Comparison of ENCODE assay signal across 8 cellular contexts in the genomic region with DNA sequence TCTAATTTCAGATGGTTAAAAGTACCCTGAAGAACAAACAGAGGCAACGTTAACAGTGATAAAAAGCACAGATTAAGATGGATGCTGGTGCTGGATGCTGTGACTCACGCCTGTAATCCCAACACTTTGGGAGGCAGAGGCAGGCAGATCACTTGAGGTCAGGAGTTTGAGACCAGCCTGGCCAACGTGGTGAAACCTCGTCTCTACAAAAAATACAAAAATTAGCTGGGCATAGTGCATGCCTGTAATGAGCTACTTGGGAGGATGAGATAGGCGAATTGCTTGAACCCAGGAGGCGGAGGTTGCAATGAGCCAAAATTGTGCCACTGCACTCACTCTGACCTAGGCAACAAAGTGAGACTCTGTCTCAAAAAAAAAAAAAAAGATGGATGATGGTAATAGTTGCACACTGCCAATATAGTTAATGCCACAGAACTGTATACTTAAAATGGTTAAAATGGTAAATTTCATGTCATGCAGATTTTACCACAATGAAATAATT. TPM values are rescaled to one million over a fixed set of nuclear protein-coding genes. Genes with fewer than 3 reads are reported as not detected.
DNase-seq lines count a peak whose midpoint lies in the region; ATAC-seq and TF ChIP-seq lines count a peak whose summit lies in the region.
"Not testable (repeated sequence)": the region's sequence is repeated elsewhere in the genome, so short reads cannot be mapped to it uniquely, and the experiment has no call there.

No MANE protein-coding gene starts in this region.

- in situ Hi-C loops in Panc1 (cut with HindIII; ENCODE audit: low pct_unique_long_range_greater_than_20kb, low sequenced_read_pairs) = not testable (repeated sequence)

- peak; percentile 42 for ATAC-seq in Panc1
- ATAC-seq in activated T-cell treated with anti-CD3 and anti-CD28 coated beads, Interleukin-2, amount 50 U/mL, for 4 hours; central memory CD8-positive, alpha-beta T cell (replicated peaks; ENCODE audit: extremely low read depth, poor library complexity, severe bottlenecking); naive B cell (ENCODE audit: low read depth in 2 of 2); stimulated activated memory B cell treated with anti-CD40 and anti-IgM and Interleukin-4, amounts not matched to agents 10 μg/mL and 1 μg/mL and 100 μg/mL, for 72 hours: not testable (repeated sequence)
- ATAC-seq in heart left ventricle = peak in 1 of 4 donors; percentile 14

- DNase-seq in AG10803 (ENCODE audit: low read depth) (peak; percentile 40), HCEC 1CT (peak; percentile 31)
- not testable (repeated sequence) for DNase-seq in Panc1 (ENCODE audit: low read depth, low spot score); activated T-cell treated with anti-CD3 and anti-CD28 coated beads, Interleukin-2, amount 50 U/mL, for 4 hours; central memory CD8-positive, alpha-beta T cell (ENCODE audit: low spot score in 2 of 2); heart left ventricle; naive B cell

- not testable (repeated sequence) for TF ChIP-seq CTCF in AG10803 (conservative IDR thresholded peaks at IDR 0.05; ENCODE audit: low read length); Panc1 (IDR thresholded peaks at IDR 0.05); heart left ventricle (IDR thresholded peaks at IDR 0.05)

- H3K4me1 Mint-ChIP-seq in activated T-cell treated with anti-CD3 and anti-CD28 coated beads, Interleukin-2, amount 50 U/mL, for 4 hours (ENCODE audit: low read depth) = peaks cover 58% of the 10 kb centered on the region
- peaks cover 29% of the 10 kb centered on the region for H3K4me1 Mint-ChIP-seq in central memory CD8-positive, alpha-beta T cell
- peaks cover 24 to 58% (median 36%) of the 10 kb centered on the region in 3 donors for H3K4me1 Mint-ChIP-seq in naive B cell
- peaks cover 59% of the 10 kb centered on the region for H3K4me1 Mint-ChIP-seq in stimulated activated memory B cell treated with anti-CD40 and anti-IgM and Interleukin-4, amounts not matched to agents 10 μg/mL and 1 μg/mL and 100 μg/mL, for 72 hours

- intact Hi-C loops in Panc1 (cut with micrococcal nuclease; ENCODE audit: unreplicated experiment) = not testable (repeated sequence)
- intact Hi-C loops in heart left ventricle (cut with DNase I) = loop anchor here in 7 of 10 donors (5.0 kb wide), 2 partner anchors 39 to 99 kb away; a partner anchor contains a TSS

- H3K27ac ChIP-seq in Panc1 (ENCODE audit: low read length) (peak overlapping the region; percentile 93), heart left ventricle (peak overlapping the region; percentile 89 to 98 (median 92))

- not testable (repeated sequence) for H3K36me3 ChIP-seq in Panc1 (ENCODE audit: control insufficient read depth, insufficient read depth, low read length)
- H3K36me3 ChIP-seq in heart left ventricle = peaks cover 0 to 15% (median 6%) of the 10 kb centered on the region in 9 donors

- CTCF ChIA-PET in Panc1 (lab: Charles Lee) = not testable (repeated sequence)

- H3K4me3 ChIP-seq in AG10803 (ENCODE audit: low read length) (peak overlapping the region; percentile 66), Panc1 (ENCODE audit: low read depth in 2 of 2, low read length in 2 of 2) (peak overlapping the region in 1 of 2 experiments; percentile 61; a peak in 2 of 4 replicates), heart left ventricle (peak overlapping the region in 8 of 12 donors; percentile 43 to 63 (median 50))

- H3K36me3 Mint-ChIP-seq in activated T-cell treated with anti-CD3 and anti-CD28 coated beads, Interleukin-2, amount 50 U/mL, for 4 hours (ENCODE audit: insufficient read depth); naive B cell; stimulated activated memory B cell treated with anti-CD40 and anti-IgM and Interleukin-4, amounts not matched to agents 10 μg/mL and 1 μg/mL and 100 μg/mL, for 72 hours: not testable (repeated sequence)
- H3K36me3 Mint-ChIP-seq in central memory CD8-positive, alpha-beta T cell (ENCODE audit: insufficient read depth) = peaks cover 18% of the 10 kb centered on the region

- not testable (repeated sequence) for H3K27me3 Mint-ChIP-seq in activated T-cell treated with anti-CD3 and anti-CD28 coated beads, Interleukin-2, amount 50 U/mL, for 4 hours (ENCODE audit: low read depth); central memory CD8-positive, alpha-beta T cell; naive B cell; stimulated activated memory B cell treated with anti-CD40 and anti-IgM and Interleukin-4, amounts not matched to agents 10 μg/mL and 1 μg/mL and 100 μg/mL, for 72 hours

- peak overlapping the region; percentile 92 for H3K27ac Mint-ChIP-seq in central memory CD8-positive, alpha-beta T cell (ENCODE audit: low read depth)
- peak overlapping the region; percentile 71 to 86 (median 83) for H3K27ac Mint-ChIP-seq in naive B cell
- H3K27ac Mint-ChIP-seq in stimulated activated memory B cell treated with anti-CD40 and anti-IgM and Interleukin-4, amounts not matched to agents 10 μg/mL and 1 μg/mL and 100 μg/mL, for 72 hours = peak overlapping the region; percentile 98

- TF ChIP-seq POLR2A in heart left ventricle (IDR thresholded peaks at IDR 0.05) = not testable (repeated sequence)

- peaks cover 30% of the 10 kb centered on the region for H3K4me1 ChIP-seq in Panc1 (ENCODE audit: control insufficient read depth, insufficient read depth, low read length)
- H3K4me1 ChIP-seq in heart left ventricle = peaks cover 6 to 80% (median 35%) of the 10 kb centered on the region in 12 donors

- H3K9me3 ChIP-seq in Panc1 (ENCODE audit: control insufficient read depth, insufficient read depth, low read depth, low read length); heart left ventricle: not testable (repeated sequence)

- POLR2A ChIA-PET in Panc1 (lab: Charles Lee) = interaction anchor here (0.6 kb wide), 1 partner anchor 291 kb away, joined by 3 read pairs; no protein-coding TSS in a partner anchor

- BruUV-seq in Panc1 (replicated peaks; lab: Mats Ljungman, UMichigan) = not testable (repeated sequence)

- not testable (repeated sequence) for H3K9me3 Mint-ChIP-seq in activated T-cell treated with anti-CD3 and anti-CD28 coated beads, Interleukin-2, amount 50 U/mL, for 4 hours; central memory CD8-positive, alpha-beta T cell; naive B cell; stimulated activated memory B cell treated with anti-CD40 and anti-IgM and Interleukin-4, amounts not matched to agents 10 μg/mL and 1 μg/mL and 100 μg/mL, for 72 hours

- WGBS in heart left ventricle, 4 donors = 55 to 61% (median 59%) methylated on average over 6 of the region's 6 CpGs

- peak overlapping the region; percentile 21 for H3K4me3 Mint-ChIP-seq in activated T-cell treated with anti-CD3 and anti-CD28 coated beads, Interleukin-2, amount 50 U/mL, for 4 hours
- peak overlapping the region; percentile 76 for H3K4me3 Mint-ChIP-seq in central memory CD8-positive, alpha-beta T cell
- peak overlapping the region in 1 of 8 donors; percentile 65 for H3K4me3 Mint-ChIP-seq in naive B cell
- H3K4me3 Mint-ChIP-seq in stimulated activated memory B cell treated with anti-CD40 and anti-IgM and Interleukin-4, amounts not matched to agents 10 μg/mL and 1 μg/mL and 100 μg/mL, for 72 hours = not testable (repeated sequence)

- H3K27me3 ChIP-seq in Panc1 (ENCODE audit: control insufficient read depth, insufficient read depth, low read length); heart left ventricle: not testable (repeated sequence)

RNA-seq across cellular contexts. Expression of a gene that starts 38.5 kb away (rescaled TPM):
- total RNA-seq in Panc1 (2021; ENCODE audit: unreplicated experiment) = 62.8 TPM
- 40.5 TPM for polyA plus RNA-seq in Panc1 (2012; ENCODE audit: insufficient read length)
- 10 to 100 TPM; 47.0 to 57.6 (median 53.4) TPM for total RNA-seq in activated T-cell treated with anti-CD3 and anti-CD28 coated beads, Interleukin-2, amount 50 U/mL, for 4 hours
- 100 to 1,000 TPM in 8 of 9 donors, 10 to 100 TPM in 1; 91.2 to 191 (median 116) TPM for total RNA-seq in heart left ventricle
- polyA plus RNA-seq in heart left ventricle = 100 to 1,000 TPM in 1 of 2 donors, 10 to 100 TPM in 1; 95.4 to 150 TPM
- 10 to 100 TPM; 23.8 to 33.2 (median 27.3) TPM for polyA plus RNA-seq in naive B cell (ENCODE audit: low read depth in 6 of 6)
